In the genomic region with DNA sequence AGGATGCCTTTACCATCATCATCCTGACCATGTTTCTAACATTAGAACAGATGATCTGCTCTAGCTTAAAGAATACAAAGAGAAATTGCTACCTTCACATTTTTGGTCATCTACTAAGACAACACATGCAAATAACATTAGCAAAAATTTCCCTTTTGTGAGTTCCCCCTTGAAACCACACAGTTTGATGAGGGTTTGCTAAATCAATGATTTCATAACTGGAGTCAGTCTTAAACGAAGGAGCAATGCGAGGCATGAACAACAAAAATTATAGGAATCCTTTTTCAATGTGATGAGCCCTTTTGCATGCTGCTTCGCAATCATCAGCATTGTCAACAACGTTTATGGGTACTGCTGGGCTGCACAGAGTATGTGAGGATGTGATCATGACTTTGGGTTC, we compare ENCODE assay signal across 3 cellular contexts.
"Had no signal": no experiment of that assay in that cellular context is flagged by ENCODE, and none has a peak within 500 bp of the region (broad histone marks: within the 10 kb centered on the region; RNA-seq: fewer than 3 reads in every experiment).

No MANE protein-coding gene starts in this region.

- DNase-seq: GDM1, GF-D8 had no signal

- H3K4me3 ChIP-seq: GM12878 had no signal
